Comparison of ENCODE assay signal across 21 cellular contexts in genomic region chr6:22568854-22569253, GRCh38. TPM values are rescaled to one million over a fixed set of nuclear protein-coding genes. Genes with fewer than 3 reads are reported as not detected.
A peak's percentile ranks its signal among the peaks of the same experiment; 100 is the strongest.
DNase-seq lines count a peak whose midpoint lies in the region; ATAC-seq and TF ChIP-seq lines count a peak whose summit lies in the region.
"Had no signal": no experiment of that assay in that cellular context is flagged by ENCODE, and none has a peak within 500 bp of the region (broad histone marks: within the 10 kb centered on the region; RNA-seq: fewer than 3 reads in every experiment).

No MANE protein-coding gene starts in this region.

- H3K36me3 ChIP-seq in BLaER1 (0 out of 2 replicates have a peak, but pooled peaks cover 7% of the 10 kb centered on the region), KMS-11 (ENCODE audit: insufficient read depth) (no peaks in the 10 kb centered on the region), trophoblast cell (ENCODE audit: control insufficient read depth in 1 of 2, insufficient read depth in 2 of 2, low read length in 2 of 2) (no peaks in the 10 kb centered on the region), WERI-Rb-1 (no peaks in the 10 kb centered on the region)

- no peak overlapping the region for H3K4ac ChIP-seq in trophoblast cell (ENCODE audit: low read depth, low read length)

- no peak overlapping the region for H2BK12ac ChIP-seq in trophoblast cell (ENCODE audit: low read length)

- no peak overlapping the region for H4K91ac ChIP-seq in trophoblast cell (ENCODE audit: low read depth, low read length)

- H3K27me3 ChIP-seq in BLaER1, result no peaks in the 10 kb centered on the region
- no peaks in the 10 kb centered on the region for H3K27me3 ChIP-seq in KMS-11 (ENCODE audit: insufficient read depth, low read depth)
- no peaks in the 10 kb centered on the region for H3K27me3 ChIP-seq in trophoblast cell (ENCODE audit: insufficient read depth, low read length)
- H3K27me3 ChIP-seq in WERI-Rb-1 (ENCODE audit: insufficient read depth, low read depth, severe bottlenecking), result no peaks in the 10 kb centered on the region

- H3K14ac ChIP-seq in trophoblast cell (ENCODE audit: low read length), result no peak overlapping the region

- no peak for TF ChIP-seq CTCF in KMS-11 (conservative IDR thresholded peaks at IDR 0.05; ENCODE audit: low read depth, low read length)
- TF ChIP-seq CTCF in WERI-Rb-1 (IDR thresholded peaks at IDR 0.05; ENCODE audit: low read depth, low read length), result no peak

- H3K27ac ChIP-seq in BLaER1 (no peak overlapping the region), KMS-11 (peak overlapping the region; percentile 5; the same call in 1 of the 2 replicates), trophoblast cell (ENCODE audit: low read depth, low read length) (no peak overlapping the region), WERI-Rb-1 (no peak overlapping the region)
- H3K27ac ChIP-seq: 22Rv1, A549 had no signal

- H3K9ac ChIP-seq in BLaER1 (no peak overlapping the region), KMS-11 (no peak overlapping the region), trophoblast cell (ENCODE audit: low read length) (no peak overlapping the region)

- no peaks in the 10 kb centered on the region for H3K79me1 ChIP-seq in trophoblast cell (ENCODE audit: low read length)

- no peak overlapping the region for H2BK120ac ChIP-seq in trophoblast cell (ENCODE audit: insufficient read depth, low read length, poor library complexity)

- H2AK5ac ChIP-seq in trophoblast cell (ENCODE audit: low read length), result no peak overlapping the region

- H4K8ac ChIP-seq in trophoblast cell (ENCODE audit: low read depth, low read length), result no peak overlapping the region

- H4K12ac ChIP-seq in trophoblast cell (ENCODE audit: low read depth, low read length), result no peak overlapping the region

- no CpG with 5 or more reads among the region's 6 CpGs for WGBS in trophoblast cell (ENCODE audit: extremely low coverage, insufficient coverage, insufficient read length)

- ATAC-seq in GM19455 (IDR thresholded peaks at IDR 0.05; ENCODE audit: unreplicated experiment), result no peak
- ATAC-seq: A549, GM12878, HepG2 had no signal

- H3K4me1 ChIP-seq in BLaER1 (peaks cover 6% of the 10 kb centered on the region), KMS-11 (ENCODE audit: low read depth, poor library complexity, severe bottlenecking) (peaks cover 16% of the 10 kb centered on the region), trophoblast cell (ENCODE audit: control insufficient read depth in 1 of 2, insufficient read depth in 2 of 2, low read length in 2 of 2) (no peaks in the 10 kb centered on the region)
- H3K4me1 ChIP-seq: A549 had no signal

- no peaks in the 10 kb centered on the region for H3K79me2 ChIP-seq in KMS-11 (ENCODE audit: insufficient read depth, low read depth)
- no peaks in the 10 kb centered on the region for H3K79me2 ChIP-seq in trophoblast cell (ENCODE audit: control insufficient read depth, insufficient read depth, low read length, poor library complexity)

- H4K20me1 ChIP-seq in BLaER1, result no peaks in the 10 kb centered on the region
- H4K20me1 ChIP-seq in KMS-11 (ENCODE audit: insufficient read depth), result no peaks in the 10 kb centered on the region

- no peak overlapping the region for H3K23ac ChIP-seq in trophoblast cell (ENCODE audit: low read length)

- H2AFZ ChIP-seq in KMS-11 (ENCODE audit: low read depth), result peak overlapping the region; percentile 17; the same call in 1 of the 2 replicates
- no peak overlapping the region for H2AFZ ChIP-seq in trophoblast cell (ENCODE audit: insufficient read depth, low read length, poor library complexity)

- H3K4me2 ChIP-seq in BLaER1 (peak overlapping the region; percentile 34; the same call in 1 of the 2 replicates), KMS-11 (peak overlapping the region; percentile 33), trophoblast cell (ENCODE audit: low read length) (no peak overlapping the region)
- H3K4me2 ChIP-seq: A549 had no signal

- H2BK5ac ChIP-seq in trophoblast cell (ENCODE audit: low read depth, low read length, poor library complexity), result no peak overlapping the region

- H3K4me3 ChIP-seq in BLaER1, result no peak overlapping the region
- no peak overlapping the region for H3K4me3 ChIP-seq in KMS-11 (IDR thresholded peaks at IDR 0.05; ENCODE audit: insufficient read depth, low read depth, low read length)
- H3K4me3 ChIP-seq in trophoblast cell (ENCODE audit: low read depth, low read length), result peak overlapping the region; percentile 43
- H3K4me3 ChIP-seq in WERI-Rb-1 (ENCODE audit: low read depth, low read length), result no peak overlapping the region
- H3K4me3 ChIP-seq: A549, GM12878 had no signal

- peaks cover 18% of the 10 kb centered on the region for H3K9me3 ChIP-seq in BLaER1
- H3K9me3 ChIP-seq in trophoblast cell (ENCODE audit: insufficient read depth, low read depth, low read length), result no peaks in the 10 kb centered on the region
- H3K9me3 ChIP-seq in WERI-Rb-1 (ENCODE audit: severe bottlenecking), result no peaks in the 10 kb centered on the region
- H3K9me3 ChIP-seq: A549 had no signal

- no peak overlapping the region for H3K18ac ChIP-seq in trophoblast cell (ENCODE audit: low read length)

- DNase-seq in RPMI8226 (peak; percentile 17), trophoblast cell (no peak), WERI-Rb-1 (no peak)
- DNase-seq in stimulated activated CD4-positive, alpha-beta T cell treated with anti-CD3 and anti-CD28 coated beads, Interleukin-15, amount 100 ng/mL, for 24 hours, result no peak
- DNase-seq: AML-193; CD4-positive, alpha-beta memory T cell; DMS153; DMS79 treated with DMSO at 0.1 percent for 48 hours; EL; GOT3; KBM-7 had no signal

RNA-seq across cellular contexts. Expression of gene HDGFL1, which starts 0.5 kb away (rescaled TPM):
- not detected in 2 replicates for polyA plus RNA-seq in trophoblast cell (2013)
- polyA plus RNA-seq: A549; BJ; CD14-positive monocyte; CD4-positive, alpha-beta memory T cell; HepG2; IgD-negative memory B cell had no signal
